8 cellular contexts compared by ENCODE assay signal in the genomic region with DNA sequence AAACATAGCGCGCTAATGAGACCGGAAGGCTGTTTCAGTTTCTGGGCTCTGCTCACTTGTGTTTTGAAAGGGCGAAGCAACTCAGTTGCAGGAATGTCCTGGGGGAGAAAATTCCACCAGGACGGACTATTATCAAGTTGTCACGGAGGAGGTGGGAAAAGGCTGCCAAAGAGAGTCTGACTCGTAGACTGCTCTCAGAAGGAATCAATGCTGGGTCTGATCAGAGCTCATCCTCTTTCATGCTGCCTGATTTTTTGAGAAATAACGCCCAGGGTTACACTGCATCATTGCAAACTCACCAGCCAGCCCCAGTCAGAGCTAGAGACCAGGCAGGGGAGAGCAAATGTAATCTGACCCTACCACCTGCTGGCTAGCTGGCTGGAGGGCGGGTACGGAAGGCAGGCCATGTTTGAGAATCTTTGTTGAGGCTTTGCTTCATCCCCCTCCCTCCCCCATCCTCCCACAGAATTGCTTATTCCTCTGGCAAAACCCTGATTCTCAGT. TPM values are rescaled to one million over a fixed set of nuclear protein-coding genes. Genes with fewer than 3 reads are reported as not detected.
DNase-seq lines count a peak whose midpoint lies in the region; ATAC-seq, FAIRE-seq and TF ChIP-seq lines count a peak whose summit lies in the region.

No MANE protein-coding gene starts in this region.

- peak overlapping the region; percentile 57 for H3K4me3 ChIP-seq in GM23248
- peak overlapping the region; percentile 16 for H3K4me3 ChIP-seq in fibroblast of villous mesenchyme (ENCODE audit: low read depth, low read length)
- H3K4me3 ChIP-seq in parathyroid adenoma (ENCODE audit: low read depth, low read length) = no peak overlapping the region
- peak overlapping the region in 1 of 2 donors; percentile 14 for H3K4me3 ChIP-seq in ascending aorta

- H3K9ac ChIP-seq in GM23248 = peak overlapping the region; percentile 38; the same call in 1 of the 2 replicates
- H3K9ac ChIP-seq in parathyroid adenoma = no peak overlapping the region

- peak overlapping the region; percentile 76 for H2AFZ ChIP-seq in GM23248
- peak overlapping the region; percentile 76 for H2AFZ ChIP-seq in parathyroid adenoma

- in situ Hi-C loops in GM23248 (cut with MboI) = loop anchor here (25.0 kb wide), 1 partner anchor 382 kb away; no protein-coding TSS in a partner anchor

- no peaks in the 10 kb centered on the region for H3K9me2 ChIP-seq in GM23248 (ENCODE audit: insufficient read depth)

- no peak overlapping the region for H3K27ac ChIP-seq in GM23248
- peak overlapping the region; percentile 62 for H3K27ac ChIP-seq in parathyroid adenoma
- no peak overlapping the region for H3K27ac ChIP-seq in ascending aorta

- no peak for FAIRE-seq in GM12891 (lab: Jason Lieb, UNC)

- DNase-seq in GM23248 (peak; percentile 50), NCI-H526 treated with DMSO at 0.1 percent for 48 hours (lab: John Stamatoyannopoulos, UW) (peak; percentile 83), fibroblast of villous mesenchyme (ENCODE audit: low read depth) (peak; percentile 16), GM12891 (ENCODE audit: insufficient read length, low spot score) (no peak), ascending aorta (ENCODE audit: low spot score in 2 of 2) (no peak), middle frontal gyrus (ENCODE audit: extremely low spot score, low spot score) (no peak)

- TF ChIP-seq CTCF in fibroblast of villous mesenchyme (IDR thresholded peaks at IDR 0.05; ENCODE audit: insufficient read depth, low read depth, low read length) (no peak), parathyroid adenoma (IDR thresholded peaks at IDR 0.05) (no peak), ascending aorta (IDR thresholded peaks at IDR 0.05) (no peak)

- intact Hi-C loops in ascending aorta (cut with DNase I) = no loop called here

- H3K36me3 ChIP-seq in GM23248 (ENCODE audit: low read depth) (no peaks in the 10 kb centered on the region), parathyroid adenoma (ENCODE audit: control insufficient read depth, insufficient read depth, low read length) (no peaks in the 10 kb centered on the region), ascending aorta (no peaks in the 10 kb centered on the region)

- no peaks in the 10 kb centered on the region for H3K9me3 ChIP-seq in GM23248 (ENCODE audit: low read depth)
- no peaks in the 10 kb centered on the region for H3K9me3 ChIP-seq in parathyroid adenoma (ENCODE audit: control insufficient read depth, low read length)
- no peaks in the 10 kb centered on the region for H3K9me3 ChIP-seq in ascending aorta

- H3F3A ChIP-seq in GM23248 (ENCODE audit: insufficient read depth) = no peaks in the 10 kb centered on the region

- no peaks in the 10 kb centered on the region for H3K79me2 ChIP-seq in GM23248 (ENCODE audit: insufficient read depth)
- H3K79me2 ChIP-seq in parathyroid adenoma = no peaks in the 10 kb centered on the region

- no peaks in the 10 kb centered on the region for H3K27me3 ChIP-seq in GM23248 (replicated peaks; ENCODE audit: insufficient read depth)
- H3K27me3 ChIP-seq in parathyroid adenoma (ENCODE audit: control insufficient read depth, insufficient read depth, low read length) = no peaks in the 10 kb centered on the region
- H3K27me3 ChIP-seq in ascending aorta = no peaks in the 10 kb centered on the region

- no peaks in the 10 kb centered on the region for H4K20me1 ChIP-seq in GM23248 (ENCODE audit: insufficient read depth)

- H3K4me2 ChIP-seq in GM23248 (ENCODE audit: unreplicated experiment) = peak overlapping the region; percentile 62
- no peak overlapping the region for H3K4me2 ChIP-seq in parathyroid adenoma (ENCODE audit: low read length)

- H3K4me1 ChIP-seq in GM23248 (ENCODE audit: insufficient read depth) (0 out of 2 replicates have a peak, but pooled peaks cover 3% of the 10 kb centered on the region), parathyroid adenoma (no peaks in the 10 kb centered on the region), ascending aorta (no peaks in the 10 kb centered on the region)

- TF ChIP-seq POLR2A in GM12891 (IDR thresholded peaks at IDR 0.05; ENCODE audit: low read depth, low read length) = no peak

- ATAC-seq in HG03457 (IDR thresholded peaks at IDR 0.05; ENCODE audit: unreplicated experiment) = no peak

- 5 to 6% methylated on average over 10 of the region's 10 CpGs for WGBS in GM23248 (ENCODE audit: low coverage in 1 of 2, low lambda C conversion rate in 2 of 2, missing lambda C conversion rate in 2 of 2), 2 experiments

TF ChIP-seq in GM12891, 5 proteins besides CTCF, POLR2A, EP300 and RAD21:
- TF ChIP-seq TAF1 (IDR thresholded peaks at IDR 0.05; ENCODE audit: low read depth, low read length) (no peak), SPI1 (IDR thresholded peaks at IDR 0.05; ENCODE audit: low read depth, low read length) (no peak), PAX5 (IDR thresholded peaks at IDR 0.05; ENCODE audit: insufficient read depth, low read length, severe bottlenecking) (no peak), POLR2AphosphoS5 (IDR thresholded peaks at IDR 0.05; ENCODE audit: low read depth, low read length) (no peak)

RNA-seq across cellular contexts. Expression of gene BCL9, which starts 36.4 kb away (rescaled TPM):
- total RNA-seq in GM23248 (2014; rRNA removed; shearing (Covaris generic)) = 1.9 and 2.4 TPM in 2 replicates
- 3.8 and 4.8 TPM in 2 replicates for polyA plus RNA-seq in GM23248 (2016; fragmentation: Nextera tagmentation; extraction: Ambion mirVana)
- total RNA-seq in fibroblast of villous mesenchyme (4.2 and 6.0 TPM in 2 replicates), ascending aorta (9.7 TPM)
- polyA plus RNA-seq in GM12891 (2012; ENCODE audit: low read depth, missing spikeins) = 7.4 TPM

Comparison
In these comparisons a context has a peak if more than half of its experiments do, and no peak if none do; other contexts are left out.
1. DNase-seq: peak in GM23248 (single experiment), NCI-H526 treated with DMSO at 0.1 percent for 48 hours (single experiment) and fibroblast of villous mesenchyme (single experiment); none in GM12891 (single experiment), ascending aorta (0 of 2) and middle frontal gyrus (single experiment).